ENCODE assay signal across 1 cellular context in genomic region chr11:61835663-61836024, GRCh38.
TF ChIP-seq lines count a peak whose summit lies in the region.

No MANE protein-coding gene starts in this region.

TF ChIP-seq in GM12891, 5 proteins besides CTCF, POLR2A, EP300 and RAD21 (continued from another document):
- TF ChIP-seq POU2F2 (IDR thresholded peaks at IDR 0.05; ENCODE audit: low read depth, low read length): no peak
- no peak for TF ChIP-seq PAX5 (IDR thresholded peaks at IDR 0.05; ENCODE audit: insufficient read depth, low read length, severe bottlenecking)
- TF ChIP-seq SPI1 (IDR thresholded peaks at IDR 0.05; ENCODE audit: low read depth, low read length): no peak
